ENCODE assay signal across 22 cellular contexts in genomic region chr7:105779856-105780815, GRCh38.
DNase-seq lines count a peak whose midpoint lies in the region; ATAC-seq and TF ChIP-seq lines count a peak whose summit lies in the region.
"Had no signal": no experiment of that assay in that cellular context is flagged by ENCODE, and none has a peak within 500 bp of the region (broad histone marks: within the 10 kb centered on the region; RNA-seq: fewer than 3 reads in every experiment).

No MANE protein-coding gene starts in this region.

- H3K9me3 ChIP-seq in esophagus muscularis mucosa = no peaks in the 10 kb centered on the region
- H3K9me3 ChIP-seq: ascending aorta, mucosa of descending colon, Peyer's patch, SJSA1 had no signal

- DNase-seq in COR-L47 (lab: John Stamatoyannopoulos, UW) (peak; percentile 15), NCI-H146 treated with DMSO at 0.1 percent for 48 hours (lab: John Stamatoyannopoulos, UW; ENCODE audit: unreplicated experiment) (peak; percentile 15), NCI-H82 (lab: John Stamatoyannopoulos, UW) (peak; percentile 92), esophagus muscularis mucosa (ENCODE audit: extremely low spot score) (no peak), NCI-H1092 treated with DMSO at 0.1 percent for 48 hours (lab: John Stamatoyannopoulos, UW) (no peak)
- DNase-seq: activated CD4-positive, alpha-beta T cell treated with anti-CD3 and anti-CD28 coated beads for 48 hours; CD8-positive, alpha-beta memory T cell; central memory CD4-positive, alpha-beta T cell; effector CD4-positive, alpha-beta T cell; foreskin keratinocyte; GM23248; Kasumi-1; mucosa of descending colon; NCI-H1048; NCI-H2107; Peyer's patch; T-helper 17 cell had no signal

- peak overlapping the region in 2 of 4 donors; percentile 42 to 57 for H3K27ac ChIP-seq in esophagus muscularis mucosa (replicated peaks in 1 of 4)
- H3K27ac ChIP-seq: ascending aorta, foreskin keratinocyte, GM23248, hepatocyte, Peyer's patch, SJSA1 had no signal

- no peak for TF ChIP-seq CTCF in esophagus muscularis mucosa (IDR thresholded peaks at IDR 0.05)

- H3K4me3 ChIP-seq in esophagus muscularis mucosa = no peak overlapping the region
- H3K4me3 ChIP-seq: ascending aorta, GM23248, hepatocyte, mucosa of descending colon, Peyer's patch, SJSA1 had no signal

- H3K36me3 ChIP-seq in esophagus muscularis mucosa = no peaks in the 10 kb centered on the region
- H3K36me3 ChIP-seq: ascending aorta, SJSA1 had no signal

- TF ChIP-seq POLR2A in esophagus muscularis mucosa (IDR thresholded peaks at IDR 0.05; ENCODE audit: low read depth) = no peak

- peaks cover 3 to 47% (median 34%) of the 10 kb centered on the region in 4 donors for H3K4me1 ChIP-seq in esophagus muscularis mucosa
- H3K4me1 ChIP-seq: ascending aorta had no signal

- WGBS in esophagus muscularis mucosa = 70% methylated on average over 4 of the region's 4 CpGs

- no peaks in the 10 kb centered on the region for H3K27me3 ChIP-seq in esophagus muscularis mucosa
- H3K27me3 ChIP-seq: ascending aorta, foreskin keratinocyte, hepatocyte, Peyer's patch, SJSA1 had no signal

- peak; percentile 36 for TF ChIP-seq EP300 in esophagus muscularis mucosa (IDR thresholded peaks at IDR 0.05)

- intact Hi-C loops in esophagus muscularis mucosa (cut with DNase I) = no loop called here

- ATAC-seq in GM19035 (IDR thresholded peaks at IDR 0.05; ENCODE audit: unreplicated experiment) (no peak), HG02973 (IDR thresholded peaks at IDR 0.05; ENCODE audit: unreplicated experiment) (no peak)
- ATAC-seq: foreskin keratinocyte, mucosa of descending colon, T-helper 17 cell had no signal

Comparison
In these comparisons a context has a peak if more than half of its experiments do, and no peak if none do; other contexts are left out.
1. DNase-seq: peak in COR-L47 (single experiment), NCI-H146 treated with DMSO at 0.1 percent for 48 hours (single experiment) and NCI-H82 (single experiment); none in esophagus muscularis mucosa (single experiment) and NCI-H1092 treated with DMSO at 0.1 percent for 48 hours (single experiment).